ENCODE assay signal across 11 cellular contexts in genomic region chr2:237725661-237726060, GRCh38.
A peak's percentile ranks its signal among the peaks of the same experiment; 100 is the strongest.
DNase-seq lines count a peak whose midpoint lies in the region; ATAC-seq and TF ChIP-seq lines count a peak whose summit lies in the region.
"Had no signal": no experiment of that assay in that cellular context is flagged by ENCODE, and none has a peak within 500 bp of the region (broad histone marks: within the 10 kb centered on the region; RNA-seq: fewer than 3 reads in every experiment).

No MANE protein-coding gene starts in this region.

- no peaks in the 10 kb centered on the region for H3K9me3 Mint-ChIP-seq in dendritic cell treated with granulocyte-macrophage colony-stimulating factor and Interleukin-4, amounts not matched to agents 40 ng/mL and 50 ng/mL, for 4 days

- peak overlapping the region; percentile 53; the same call in 1 of the 2 replicates for H3K27ac ChIP-seq in 22Rv1
- peak overlapping the region; percentile 47 for H3K27ac ChIP-seq in muscle layer of colon (ENCODE audit: low read depth, low read length)
- H3K27ac ChIP-seq: HL-60 had no signal

- no peak for ATAC-seq in GM19023 (IDR thresholded peaks at IDR 0.05; ENCODE audit: unreplicated experiment)

- peaks cover 10% of the 10 kb centered on the region for H3K36me3 ChIP-seq in muscle layer of colon (ENCODE audit: insufficient read depth, low read length)
- H3K36me3 ChIP-seq: tibial nerve had no signal

- H3K36me3 Mint-ChIP-seq in dendritic cell treated with granulocyte-macrophage colony-stimulating factor and Interleukin-4, amounts not matched to agents 40 ng/mL and 50 ng/mL, for 4 days (ENCODE audit: low read depth) = peaks cover 72% of the 10 kb centered on the region

- H3K27me3 ChIP-seq in muscle layer of colon (ENCODE audit: control insufficient read depth in 1 of 2, insufficient read depth in 2 of 2, low read length in 2 of 2) = no peaks in the 10 kb centered on the region
- H3K27me3 ChIP-seq: tibial nerve had no signal

- no peak overlapping the region for H3K9ac ChIP-seq in muscle layer of colon (ENCODE audit: low read length)

- H3K4me3 ChIP-seq in muscle layer of colon (ENCODE audit: low read depth in 1 of 2, low read length in 2 of 2) = no peak overlapping the region
- H3K4me3 ChIP-seq: tibial nerve had no signal

- H3K4me3 Mint-ChIP-seq in dendritic cell treated with granulocyte-macrophage colony-stimulating factor and Interleukin-4, amounts not matched to agents 40 ng/mL and 50 ng/mL, for 4 days = no peak overlapping the region

- peaks cover 76% of the 10 kb centered on the region for H3K4me1 ChIP-seq in muscle layer of colon (ENCODE audit: insufficient read depth, low read length)

- H3K27ac Mint-ChIP-seq in dendritic cell treated with granulocyte-macrophage colony-stimulating factor and Interleukin-4, amounts not matched to agents 40 ng/mL and 50 ng/mL, for 4 days = peak overlapping the region; percentile 76

- no peaks in the 10 kb centered on the region for H3K9me3 ChIP-seq in muscle layer of colon (ENCODE audit: low read length)
- H3K9me3 ChIP-seq: tibial nerve had no signal

- TF ChIP-seq CTCF in 22Rv1 (IDR thresholded peaks at IDR 0.05) = no peak

- intact Hi-C loops in dendritic cell treated with granulocyte-macrophage colony-stimulating factor and Interleukin-4, amounts not matched to agents 40 ng/mL and 50 ng/mL, for 4 days (cut with micrococcal nuclease) = loop anchor here (2.0 to 5.0 kb wide), 2 partner anchors 15 to 33 kb away; no protein-coding TSS in a partner anchor

- H3K27me3 Mint-ChIP-seq in dendritic cell treated with granulocyte-macrophage colony-stimulating factor and Interleukin-4, amounts not matched to agents 40 ng/mL and 50 ng/mL, for 4 days = no peaks in the 10 kb centered on the region

- H3K4me1 Mint-ChIP-seq in dendritic cell treated with granulocyte-macrophage colony-stimulating factor and Interleukin-4, amounts not matched to agents 40 ng/mL and 50 ng/mL, for 4 days (ENCODE audit: low read depth) = peaks cover 72% of the 10 kb centered on the region

- DNase-seq in NCI-H1694 treated with DMSO at 0.1 percent for 48 hours (lab: John Stamatoyannopoulos, UW) (peak; percentile 43), cerebellum (ENCODE audit: low spot score) (no peak), UCSD-AML1 (lab: John Stamatoyannopoulos, UW; ENCODE audit: unreplicated experiment) (no peak), NCI-H2227 (lab: John Stamatoyannopoulos, UW; ENCODE audit: unreplicated experiment) (no peak)
- DNase-seq: T-helper 9 cell had no signal
